17 cellular contexts compared by ENCODE assay signal in the genomic region with DNA sequence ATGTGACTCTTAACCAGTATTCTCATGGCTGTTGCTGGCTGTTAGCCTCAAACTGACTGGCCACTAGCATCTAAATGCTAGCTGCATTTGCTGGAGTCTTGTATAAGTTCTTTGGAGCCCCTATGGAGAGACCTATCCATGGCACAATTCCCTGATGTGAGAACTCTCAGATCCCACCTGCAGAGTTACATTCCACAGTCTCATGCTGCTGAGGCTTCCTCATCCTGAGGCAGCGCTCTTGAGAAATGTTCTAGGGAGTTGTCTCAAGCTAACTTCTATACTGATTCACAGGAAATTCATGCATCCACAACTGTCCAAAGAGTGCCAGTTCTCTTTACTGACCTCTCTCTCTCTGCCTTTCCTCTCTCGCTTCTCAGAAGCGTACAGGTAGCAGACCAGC.
"Had no signal": no experiment of that assay in that cellular context is flagged by ENCODE, and none has a peak within 500 bp of the region (broad histone marks: within the 10 kb centered on the region; RNA-seq: fewer than 3 reads in every experiment).

No MANE protein-coding gene starts in this region.

- H3K9me3 ChIP-seq: thoracic aorta, upper lobe of right lung had no signal

- H3K27me3 ChIP-seq: sigmoid colon, upper lobe of right lung had no signal

- FAIRE-seq: islet of Langerhans had no signal

- H3K36me3 ChIP-seq: sigmoid colon, thoracic aorta, upper lobe of right lung had no signal

- DNase-seq: activated CD4-positive, alpha-beta memory T cell treated with anti-CD3 and anti-CD28 coated beads, Interleukin-2, amount 10 ng/mL, durations not matched to agents 7 days and 5 days; activated CD4-positive, alpha-beta T cell treated with anti-CD3 and anti-CD28 coated beads for 48 hours; activated CD4-positive, CD25-positive, alpha-beta regulatory T cell; activated CD8-positive, alpha-beta memory T cell treated with anti-CD3 and anti-CD28 coated beads, Interleukin-2, amount 10 ng/mL, durations not matched to agents 7 days and 5 days; amniotic stem cell; foreskin melanocyte; left cardiac atrium; nucleus accumbens; posterior cingulate gyrus; sigmoid colon; stimulated activated CD4-positive, alpha-beta T cell treated with anti-CD3 and anti-CD28 coated beads, Interleukin-4, amount 100 ng/mL, for 4 hours; upper lobe of right lung had no signal

- H3K4me3 Mint-ChIP-seq: activated CD4-positive, alpha-beta memory T cell treated with anti-CD3 and anti-CD28 coated beads, Interleukin-2, amount 10 ng/mL, durations not matched to agents 7 days and 5 days; activated CD8-positive, alpha-beta memory T cell treated with anti-CD3 and anti-CD28 coated beads, Interleukin-2, amount 10 ng/mL, durations not matched to agents 7 days and 5 days; activated naive CD8-positive, alpha-beta T cell; natural killer cell treated with Interleukin-12 subunit alpha and Interleukin-12 subunit beta and Interleukin-15 and Interleukin-18, amount 100 ng/mL, for 72 hours; stimulated activated memory B cell treated with anti-CD40 and anti-IgM and Interleukin-4, amounts not matched to agents 10 μg/mL and 1 μg/mL and 100 μg/mL, for 72 hours had no signal

- H3K27ac Mint-ChIP-seq: activated CD4-positive, alpha-beta memory T cell treated with anti-CD3 and anti-CD28 coated beads, Interleukin-2, amount 10 ng/mL, durations not matched to agents 7 days and 5 days; activated CD8-positive, alpha-beta memory T cell treated with anti-CD3 and anti-CD28 coated beads, Interleukin-2, amount 10 ng/mL, durations not matched to agents 7 days and 5 days; activated naive CD8-positive, alpha-beta T cell; natural killer cell treated with Interleukin-12 subunit alpha and Interleukin-12 subunit beta and Interleukin-15 and Interleukin-18, amount 100 ng/mL, for 72 hours; stimulated activated memory B cell treated with anti-CD40 and anti-IgM and Interleukin-4, amounts not matched to agents 10 μg/mL and 1 μg/mL and 100 μg/mL, for 72 hours had no signal

- H3K27ac ChIP-seq: sigmoid colon, thoracic aorta, upper lobe of right lung had no signal

- H3K27me3 Mint-ChIP-seq: activated naive CD8-positive, alpha-beta T cell had no signal

- H3K4me3 ChIP-seq: sigmoid colon, thoracic aorta, upper lobe of right lung had no signal

- H3K9me3 Mint-ChIP-seq: activated CD4-positive, alpha-beta memory T cell treated with anti-CD3 and anti-CD28 coated beads, Interleukin-2, amount 10 ng/mL, durations not matched to agents 7 days and 5 days; natural killer cell treated with Interleukin-12 subunit alpha and Interleukin-12 subunit beta and Interleukin-15 and Interleukin-18, amount 100 ng/mL, for 72 hours; stimulated activated memory B cell treated with anti-CD40 and anti-IgM and Interleukin-4, amounts not matched to agents 10 μg/mL and 1 μg/mL and 100 μg/mL, for 72 hours had no signal

- H3K4me1 Mint-ChIP-seq: activated CD4-positive, alpha-beta memory T cell treated with anti-CD3 and anti-CD28 coated beads, Interleukin-2, amount 10 ng/mL, durations not matched to agents 7 days and 5 days; activated CD8-positive, alpha-beta memory T cell treated with anti-CD3 and anti-CD28 coated beads, Interleukin-2, amount 10 ng/mL, durations not matched to agents 7 days and 5 days; stimulated activated memory B cell treated with anti-CD40 and anti-IgM and Interleukin-4, amounts not matched to agents 10 μg/mL and 1 μg/mL and 100 μg/mL, for 72 hours had no signal

- H3K36me3 Mint-ChIP-seq: activated CD8-positive, alpha-beta memory T cell treated with anti-CD3 and anti-CD28 coated beads, Interleukin-2, amount 10 ng/mL, durations not matched to agents 7 days and 5 days; natural killer cell treated with Interleukin-12 subunit alpha and Interleukin-12 subunit beta and Interleukin-15 and Interleukin-18, amount 100 ng/mL, for 72 hours; stimulated activated memory B cell treated with anti-CD40 and anti-IgM and Interleukin-4, amounts not matched to agents 10 μg/mL and 1 μg/mL and 100 μg/mL, for 72 hours had no signal
